In genomic region chr2:213150315-213150951, GRCh38 we compare ENCODE assay signal across 8 cellular contexts. TPM values are rescaled to one million over a fixed set of nuclear protein-coding genes. Genes with fewer than 3 reads are reported as not detected.
DNase-seq lines count a peak whose midpoint lies in the region; ATAC-seq, FAIRE-seq and TF ChIP-seq lines count a peak whose summit lies in the region.

No MANE protein-coding gene starts in this region.

- no peak for TF ChIP-seq CTCF in IMR-90 (conservative IDR thresholded peaks at IDR 0.05; ENCODE audit: low read depth, low read length)
- no peak for TF ChIP-seq CTCF in K562 (IDR thresholded peaks at IDR 0.05 in 2 of 3, conservative IDR thresholded peaks at IDR 0.05 in 1 of 3; ENCODE audit: insufficient read depth in 2 of 3, low read depth in 1 of 3, low read length in 3 of 3)
- no peak for TF ChIP-seq CTCF in kidney epithelial cell (IDR thresholded peaks at IDR 0.05; ENCODE audit: insufficient read depth, low read length, poor library complexity, severe bottlenecking)

- TF ChIP-seq POLR2A in IMR-90 (IDR thresholded peaks at IDR 0.05; ENCODE audit: low read depth, low read length) = no peak
- no peak for TF ChIP-seq POLR2A in K562 (conservative IDR thresholded peaks at IDR 0.05)

- H3K9ac ChIP-seq in BLaER1 treated with 17β-estradiol and CSF1 and Interleukin-3, amounts not matched to agents 10 nM and 100 nM = peak overlapping the region; percentile 74 to 85 (median 83)
- H3K9ac ChIP-seq in IMR-90 (ENCODE audit: low read depth, low read length) (peak overlapping the region; percentile 95), K562 (ENCODE audit: insufficient read depth in 1 of 2, low read depth in 2 of 2, low read length in 2 of 2) (no peak overlapping the region)

- H2AFZ ChIP-seq in IMR-90 (replicated peaks; ENCODE audit: low read length, poor library complexity) (peak overlapping the region; percentile 86), K562 (ENCODE audit: low read depth, low read length) (no peak overlapping the region)

- peaks cover 19 to 45% of the 10 kb centered on the region in 2 donors for H3K4me1 Mint-ChIP-seq in stimulated activated naive B cell treated with anti-CD40 and anti-IgM and Interleukin-4, amounts not matched to agents 10 μg/mL and 1 μg/mL and 100 μg/mL, for 72 hours

- H3K23ac ChIP-seq in IMR-90 (ENCODE audit: low read depth, low read length) = peak overlapping the region; percentile 31; the same call in 1 of the 2 replicates

- in situ Hi-C loops in IMR-90 (cut with MboI; ENCODE audit: low sequenced_read_pairs) (loop anchor here (10.0 kb wide), 2 partner anchors 376 to 466 kb away; no protein-coding TSS in a partner anchor), K562 (cut with MboI) (no loop called here)

- TF ChIP-seq RAD21 in IMR-90 (IDR thresholded peaks at IDR 0.05; ENCODE audit: low read length) = no peak
- TF ChIP-seq RAD21 in K562 (CRISPR knock-in tag; conservative IDR thresholded peaks at IDR 0.05 in 1 of 2, IDR thresholded peaks at IDR 0.05 in 1 of 2) = no peak

- no peaks in the 10 kb centered on the region for H3K9me3 Mint-ChIP-seq in stimulated activated naive B cell treated with anti-CD40 and anti-IgM and Interleukin-4, amounts not matched to agents 10 μg/mL and 1 μg/mL and 100 μg/mL, for 72 hours

- H3K14ac ChIP-seq in IMR-90 (replicated peaks; ENCODE audit: low read depth, low read length) = peak overlapping the region; percentile 48

- peak overlapping the region; percentile 95 for H3K27ac Mint-ChIP-seq in stimulated activated naive B cell treated with anti-CD40 and anti-IgM and Interleukin-4, amounts not matched to agents 10 μg/mL and 1 μg/mL and 100 μg/mL, for 72 hours

- no peak for ATAC-seq in IMR-90 (ENCODE audit: low read depth)
- no peak for ATAC-seq in K562
- ATAC-seq in stimulated activated naive B cell treated with anti-CD40 and anti-IgM and Interleukin-4, amounts not matched to agents 10 μg/mL and 1 μg/mL and 100 μg/mL, for 72 hours (replicated peaks) = no peak
- ATAC-seq in GM18870 (IDR thresholded peaks at IDR 0.05; ENCODE audit: unreplicated experiment) = no peak

- no peak overlapping the region for H2AK5ac ChIP-seq in IMR-90 (ENCODE audit: low read depth, low read length)

- H2BK5ac ChIP-seq in IMR-90 (ENCODE audit: low read depth, low read length, poor library complexity, severe bottlenecking) = peak overlapping the region; percentile 98

- peak overlapping the region; percentile 54; the same call in 1 of the 3 replicates for H2BK15ac ChIP-seq in IMR-90 (ENCODE audit: low read depth, low read length)

- H3K79me2 ChIP-seq in K562 (ENCODE audit: control insufficient read depth, insufficient read depth, low read length) = no peaks in the 10 kb centered on the region

- peaks cover 8 to 9% of the 10 kb centered on the region in 2 experiments for H3K79me1 ChIP-seq in IMR-90 (ENCODE audit: low read depth in 1 of 2, low read length in 2 of 2)

- dilution Hi-C loops in IMR-90 (cut with HindIII; ENCODE audit: low sequenced_read_pairs, unreplicated experiment) = no loop called here

- peak overlapping the region; percentile 72 to 92 (median 82) for H3K4me3 ChIP-seq in BLaER1 treated with 17β-estradiol and CSF1 and Interleukin-3, amounts not matched to agents 10 nM and 100 nM
- H3K4me3 ChIP-seq in IMR-90 (ENCODE audit: insufficient read depth, low read depth, low read length) (peak overlapping the region; percentile 73), K562 (no peak overlapping the region), kidney epithelial cell (ENCODE audit: low read depth, low read length) (peak overlapping the region; percentile 89)

- peak overlapping the region; percentile 91 to 97 for H3K4me3 Mint-ChIP-seq in stimulated activated naive B cell treated with anti-CD40 and anti-IgM and Interleukin-4, amounts not matched to agents 10 μg/mL and 1 μg/mL and 100 μg/mL, for 72 hours

- H4K20me1 ChIP-seq in BLaER1 treated with 17β-estradiol and CSF1 and Interleukin-3, amounts not matched to agents 10 nM and 100 nM = no peaks in the 10 kb centered on the region
- H4K20me1 ChIP-seq in IMR-90 (ENCODE audit: insufficient read depth, low read length) (no peaks in the 10 kb centered on the region), K562 (replicated peaks; ENCODE audit: control insufficient read depth, insufficient read depth, low read length) (no peaks in the 10 kb centered on the region)

- H4K91ac ChIP-seq in IMR-90 (ENCODE audit: insufficient read depth, low read depth, low read length) = peak overlapping the region; percentile 66

- no peaks in the 10 kb centered on the region for H3K27me3 Mint-ChIP-seq in stimulated activated naive B cell treated with anti-CD40 and anti-IgM and Interleukin-4, amounts not matched to agents 10 μg/mL and 1 μg/mL and 100 μg/mL, for 72 hours

- DNase-seq in IMR-90 (peak; percentile 13), K562 (ENCODE audit: extremely low read depth in 1 of 4, low spot score in 3 of 4) (peak in 1 of 4 experiments; percentile 0), kidney epithelial cell (ENCODE audit: low read depth) (no peak), germinal center (ENCODE audit: low spot score) (no peak), NCI-H446 treated with DMSO at 0.1 percent for 48 hours (lab: John Stamatoyannopoulos, UW) (no peak)
- DNase-seq in stimulated activated naive B cell treated with anti-CD40 and anti-IgM and Interleukin-4, amounts not matched to agents 10 μg/mL and 1 μg/mL and 100 μg/mL, for 72 hours = no peak

- peak overlapping the region; percentile 31 to 83 (median 71); a peak in 11 of 22 replicates for H3K27ac ChIP-seq in BLaER1 treated with 17β-estradiol and CSF1 and Interleukin-3, amounts not matched to agents 10 nM and 100 nM
- H3K27ac ChIP-seq in IMR-90 (ENCODE audit: insufficient read depth, low read length) (peak overlapping the region; percentile 93), K562 (ENCODE audit: extremely low read depth, low read depth, low read length) (no peak overlapping the region)

- H3K4me2 ChIP-seq in BLaER1 treated with 17β-estradiol and CSF1 and Interleukin-3, amounts not matched to agents 10 nM and 100 nM = peak overlapping the region; percentile 74 to 94 (median 84)
- H3K4me2 ChIP-seq in IMR-90 (ENCODE audit: low read depth, low read length) (peak overlapping the region; percentile 85), K562 (ENCODE audit: insufficient read depth, low read length) (no peak overlapping the region)

- peak overlapping the region; percentile 42 for H3K56ac ChIP-seq in IMR-90 (ENCODE audit: extremely low read depth, insufficient read depth, low read length)

- no peak for FAIRE-seq in K562 (lab: Jason Lieb, UNC)

- H3K4ac ChIP-seq in IMR-90 (ENCODE audit: low read depth, low read length) = peak overlapping the region; percentile 66

- POLR2A ChIA-PET in IMR-90 (lab: Charles Lee; ENCODE audit: unreplicated experiment) = no interaction called here
- POLR2A ChIA-PET in K562 (lab: Yijun Ruan, JAX) = interaction anchor here (1.2 kb wide), 1 partner anchor 13 kb away, joined by 3 read pairs; no protein-coding TSS in a partner anchor

- H3K9me3 ChIP-seq in BLaER1 treated with 17β-estradiol and CSF1 and Interleukin-3, amounts not matched to agents 10 nM and 100 nM (replicated peaks in 1 of 11) = no peaks in the 10 kb centered on the region
- H3K9me3 ChIP-seq in IMR-90 (ENCODE audit: control insufficient read depth, insufficient read depth, low read length) (no peaks in the 10 kb centered on the region), K562 (replicated peaks; ENCODE audit: control insufficient read depth, insufficient read depth, low read depth, low read length) (no peaks in the 10 kb centered on the region)

- no CpG with 5 or more reads among the region's 9 CpGs for WGBS in IMR-90 (ENCODE audit: extremely low coverage in 2 of 2, insufficient read length in 1 of 2), 2 experiments
- WGBS in K562 (ENCODE audit: insufficient coverage, low coverage, missing lambda C conversion rate) = 6% methylated on average over 2 of the region's 9 CpGs

- no peak overlapping the region for H2AK9ac ChIP-seq in IMR-90 (replicated peaks; ENCODE audit: low read depth, low read length, poor library complexity)

- peaks cover 0 to 24% (median 11%) of the 10 kb centered on the region in 11 experiments; a peak in 11 of 22 replicates for H3K27me3 ChIP-seq in BLaER1 treated with 17β-estradiol and CSF1 and Interleukin-3, amounts not matched to agents 10 nM and 100 nM
- no peaks in the 10 kb centered on the region for H3K27me3 ChIP-seq in IMR-90 (ENCODE audit: control insufficient read depth, insufficient read depth, low read length)
- H3K27me3 ChIP-seq in K562 (ENCODE audit: control insufficient read depth in 2 of 2, insufficient read depth in 2 of 2, low read length in 2 of 2) = no peaks in the 10 kb centered on the region; a peak in 1 of 5 replicates
- H3K27me3 ChIP-seq in kidney epithelial cell (ENCODE audit: control insufficient read depth, insufficient read depth, low read length) = no peaks in the 10 kb centered on the region

- peak overlapping the region; percentile 75 for H2BK120ac ChIP-seq in IMR-90 (ENCODE audit: low read depth, low read length)

- intact Hi-C loops in IMR-90 (cut with micrococcal nuclease) (loop anchor here (2.0 to 5.0 kb wide), 4 partner anchors 128 to 288 kb away; no protein-coding TSS in a partner anchor), K562 (cut with micrococcal nuclease) (no loop called here)

- BruUV-seq in IMR-90 (replicated peaks; lab: Mats Ljungman, UMichigan) (no TSS peak), K562 (replicated peaks; lab: Mats Ljungman, UMichigan) (no TSS peak)

- peaks cover 12 to 44% (median 32%) of the 10 kb centered on the region in 10 experiments for H3K4me1 ChIP-seq in BLaER1 treated with 17β-estradiol and CSF1 and Interleukin-3, amounts not matched to agents 10 nM and 100 nM
- H3K4me1 ChIP-seq in IMR-90 (ENCODE audit: control insufficient read depth, insufficient read depth, low read length) = no peaks in the 10 kb centered on the region
- H3K4me1 ChIP-seq in K562 (replicated peaks in 1 of 2; ENCODE audit: control insufficient read depth in 2 of 2, insufficient read depth in 2 of 2, low read length in 2 of 2) = peaks cover 0 to 6% of the 10 kb centered on the region in 2 experiments; a peak in 1 of 5 replicates

- peak overlapping the region; percentile 57 to 77; a peak in 3 of 4 replicates for H4K8ac ChIP-seq in IMR-90 (ENCODE audit: low read depth in 2 of 2, low read length in 2 of 2)

- H3K36me3 ChIP-seq in BLaER1 treated with 17β-estradiol and CSF1 and Interleukin-3, amounts not matched to agents 10 nM and 100 nM = no peaks in the 10 kb centered on the region
- H3K36me3 ChIP-seq in IMR-90 (ENCODE audit: control insufficient read depth, insufficient read depth, low read length) = no peaks in the 10 kb centered on the region
- no peaks in the 10 kb centered on the region for H3K36me3 ChIP-seq in K562 (ENCODE audit: control insufficient read depth, insufficient read depth, low read length)
- H3K36me3 ChIP-seq in kidney epithelial cell (ENCODE audit: control insufficient read depth, insufficient read depth, low read length) = no peaks in the 10 kb centered on the region

- no peaks in the 10 kb centered on the region for H3K9me1 ChIP-seq in IMR-90 (ENCODE audit: insufficient read depth, low read length)
- no peaks in the 10 kb centered on the region for H3K9me1 ChIP-seq in K562 (ENCODE audit: control insufficient read depth, insufficient read depth, low read length)

- CTCF ChIA-PET in IMR-90 (lab: Yijun Ruan, JAX) (interaction anchor here (0.6 to 1.2 kb wide), 5 partner anchors 37 to 462 kb away, joined by 3 to 4 read pairs (median 3); no protein-coding TSS in a partner anchor), K562 (lab: Yijun Ruan, JAX; ENCODE audit: low intra/inter-chr PET ratio) (no interaction called here)

- H3K18ac ChIP-seq in IMR-90 (ENCODE audit: low read depth, low read length) = peak overlapping the region; percentile 94

- peak overlapping the region; percentile 54; the same call in 1 of the 2 replicates for H2BK20ac ChIP-seq in IMR-90 (ENCODE audit: low read depth, low read length)

- no peak for TF ChIP-seq EP300 in K562 (IDR thresholded peaks at IDR 0.05; ENCODE audit: low read length)

- peak overlapping the region; percentile 70 for H4K5ac ChIP-seq in IMR-90 (ENCODE audit: low read depth, low read length)

- peaks cover 6 to 12% of the 10 kb centered on the region in 2 donors for H3K36me3 Mint-ChIP-seq in stimulated activated naive B cell treated with anti-CD40 and anti-IgM and Interleukin-4, amounts not matched to agents 10 μg/mL and 1 μg/mL and 100 μg/mL, for 72 hours

RNA-seq across cellular contexts. Expression of gene IKZF2, which starts 1.0 kb away (rescaled TPM):
- total RNA-seq in IMR-90 (2012; rRNA removed) (19.4 and 25.5 TPM in 2 replicates), K562 (2014; rRNA removed) (0.08 and 0.09 TPM in 2 replicates), K562 (2014; rRNA removed; fragmentation: Illumina TruSeq; extraction: Trizol) (0.22 and 0.32 TPM in 2 replicates), K562 (2015; rRNA removed; fragmentation: Illumina TruSeq; extraction: Trizol) (0.49 and 0.54 TPM in 2 replicates), K562 (2021) (0.47 and 0.65 TPM in 2 replicates), kidney epithelial cell (3.3 and 4.4 TPM in 2 replicates)
- polyA plus RNA-seq in IMR-90 (2012; rRNA removed) (2.1 TPM in 2 replicates), K562 (2011; rRNA removed) (0.08 and 0.29 TPM in 2 replicates), K562 (2014; fragmentation: Illumina TruSeq; extraction: Trizol) (0.22 and 0.24 TPM in 2 replicates), K562 (2014; fragmentation: Nextera tagmentation; extraction: Ambion mirVana) (under 1 TPM; 0.04 to 0.06 TPM), K562 (2014; rRNA removed) (0.04 and 0.07 TPM in 2 replicates)
- 0.44 and 0.75 TPM in 2 replicates for polyA plus RNA-seq in IMR-90 (2012; cell fraction: cytosol; rRNA removed)
- polyA plus RNA-seq in IMR-90 (2012; cell fraction: nucleus; rRNA removed; ENCODE audit: low replicate concordance) = 1.5 and 7.5 TPM in 2 replicates
- total RNA-seq in K562 (2011; cell fraction: chromatin; rRNA removed; ENCODE audit: low replicate concordance) = 1.5 and 3.3 TPM in 2 replicates
- 0.67 and 1.6 TPM in 2 replicates for total RNA-seq in K562 (2011; cell fraction: nucleolus; rRNA removed)
- total RNA-seq in K562 (2011; cell fraction: nucleoplasm; rRNA removed) = 1.1 and 1.6 TPM in 2 replicates
- polyA plus RNA-seq in K562 (2011; cell fraction: cytosol; rRNA removed) = 0.09 and 0.15 TPM in 2 replicates
- 0.37 and 0.38 TPM in 2 replicates for polyA plus RNA-seq in K562 (2011; cell fraction: nucleus; rRNA removed)
- 0.22 and 0.42 TPM in 2 replicates for polyA plus RNA-seq in K562 (2012)
- polyA minus RNA-seq in K562 (2011; rRNA and poly(A)+ RNA removed) = 0.51 and 2.4 TPM in 2 replicates
- polyA minus RNA-seq in K562 (2011; cell fraction: cytosol; rRNA and poly(A)+ RNA removed) = 0.38 and 0.73 TPM in 2 replicates
- polyA minus RNA-seq in K562 (2011; cell fraction: nucleus; rRNA and poly(A)+ RNA removed) = 1.1 and 1.8 TPM in 2 replicates

Comparison
In these comparisons a context has a peak if more than half of its experiments do, and no peak if none do; other contexts are left out.
1. H3K9ac ChIP-seq: peak in BLaER1 treated with 17β-estradiol and CSF1 and Interleukin-3, amounts not matched to agents 10 nM and 100 nM (11 of 11) and IMR-90 (single experiment); none in K562 (0 of 2).